Comparison of ENCODE assay signal across 1 cellular context in the genomic region with DNA sequence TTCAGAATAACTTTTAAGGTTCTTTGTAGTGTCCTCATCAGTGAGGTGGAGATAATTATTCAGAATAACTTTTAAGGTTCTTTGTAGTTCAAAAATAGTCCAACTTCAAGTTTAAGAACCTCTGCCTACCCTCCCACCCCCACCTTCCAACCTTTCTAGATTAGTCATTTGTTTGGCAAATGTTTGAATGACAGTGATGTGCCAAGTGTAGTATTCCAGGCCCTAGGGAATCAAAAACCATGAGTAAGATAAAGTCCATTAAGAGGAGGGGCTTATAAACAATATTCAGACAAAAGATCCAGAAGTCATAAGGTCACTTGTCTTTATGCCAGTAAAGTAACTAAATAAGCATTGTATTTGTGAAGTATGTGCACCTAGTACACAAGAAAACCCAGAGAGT.
TF ChIP-seq lines count a peak whose summit lies in the region.

No MANE protein-coding gene starts in this region.

TF ChIP-seq in GM23338, 12 proteins besides CTCF, POLR2A, EP300 and RAD21 (continued from another document):
- no peak for TF ChIP-seq REST (IDR thresholded peaks at IDR 0.05; ENCODE audit: unreplicated experiment)
- TF ChIP-seq, protein P1, sequence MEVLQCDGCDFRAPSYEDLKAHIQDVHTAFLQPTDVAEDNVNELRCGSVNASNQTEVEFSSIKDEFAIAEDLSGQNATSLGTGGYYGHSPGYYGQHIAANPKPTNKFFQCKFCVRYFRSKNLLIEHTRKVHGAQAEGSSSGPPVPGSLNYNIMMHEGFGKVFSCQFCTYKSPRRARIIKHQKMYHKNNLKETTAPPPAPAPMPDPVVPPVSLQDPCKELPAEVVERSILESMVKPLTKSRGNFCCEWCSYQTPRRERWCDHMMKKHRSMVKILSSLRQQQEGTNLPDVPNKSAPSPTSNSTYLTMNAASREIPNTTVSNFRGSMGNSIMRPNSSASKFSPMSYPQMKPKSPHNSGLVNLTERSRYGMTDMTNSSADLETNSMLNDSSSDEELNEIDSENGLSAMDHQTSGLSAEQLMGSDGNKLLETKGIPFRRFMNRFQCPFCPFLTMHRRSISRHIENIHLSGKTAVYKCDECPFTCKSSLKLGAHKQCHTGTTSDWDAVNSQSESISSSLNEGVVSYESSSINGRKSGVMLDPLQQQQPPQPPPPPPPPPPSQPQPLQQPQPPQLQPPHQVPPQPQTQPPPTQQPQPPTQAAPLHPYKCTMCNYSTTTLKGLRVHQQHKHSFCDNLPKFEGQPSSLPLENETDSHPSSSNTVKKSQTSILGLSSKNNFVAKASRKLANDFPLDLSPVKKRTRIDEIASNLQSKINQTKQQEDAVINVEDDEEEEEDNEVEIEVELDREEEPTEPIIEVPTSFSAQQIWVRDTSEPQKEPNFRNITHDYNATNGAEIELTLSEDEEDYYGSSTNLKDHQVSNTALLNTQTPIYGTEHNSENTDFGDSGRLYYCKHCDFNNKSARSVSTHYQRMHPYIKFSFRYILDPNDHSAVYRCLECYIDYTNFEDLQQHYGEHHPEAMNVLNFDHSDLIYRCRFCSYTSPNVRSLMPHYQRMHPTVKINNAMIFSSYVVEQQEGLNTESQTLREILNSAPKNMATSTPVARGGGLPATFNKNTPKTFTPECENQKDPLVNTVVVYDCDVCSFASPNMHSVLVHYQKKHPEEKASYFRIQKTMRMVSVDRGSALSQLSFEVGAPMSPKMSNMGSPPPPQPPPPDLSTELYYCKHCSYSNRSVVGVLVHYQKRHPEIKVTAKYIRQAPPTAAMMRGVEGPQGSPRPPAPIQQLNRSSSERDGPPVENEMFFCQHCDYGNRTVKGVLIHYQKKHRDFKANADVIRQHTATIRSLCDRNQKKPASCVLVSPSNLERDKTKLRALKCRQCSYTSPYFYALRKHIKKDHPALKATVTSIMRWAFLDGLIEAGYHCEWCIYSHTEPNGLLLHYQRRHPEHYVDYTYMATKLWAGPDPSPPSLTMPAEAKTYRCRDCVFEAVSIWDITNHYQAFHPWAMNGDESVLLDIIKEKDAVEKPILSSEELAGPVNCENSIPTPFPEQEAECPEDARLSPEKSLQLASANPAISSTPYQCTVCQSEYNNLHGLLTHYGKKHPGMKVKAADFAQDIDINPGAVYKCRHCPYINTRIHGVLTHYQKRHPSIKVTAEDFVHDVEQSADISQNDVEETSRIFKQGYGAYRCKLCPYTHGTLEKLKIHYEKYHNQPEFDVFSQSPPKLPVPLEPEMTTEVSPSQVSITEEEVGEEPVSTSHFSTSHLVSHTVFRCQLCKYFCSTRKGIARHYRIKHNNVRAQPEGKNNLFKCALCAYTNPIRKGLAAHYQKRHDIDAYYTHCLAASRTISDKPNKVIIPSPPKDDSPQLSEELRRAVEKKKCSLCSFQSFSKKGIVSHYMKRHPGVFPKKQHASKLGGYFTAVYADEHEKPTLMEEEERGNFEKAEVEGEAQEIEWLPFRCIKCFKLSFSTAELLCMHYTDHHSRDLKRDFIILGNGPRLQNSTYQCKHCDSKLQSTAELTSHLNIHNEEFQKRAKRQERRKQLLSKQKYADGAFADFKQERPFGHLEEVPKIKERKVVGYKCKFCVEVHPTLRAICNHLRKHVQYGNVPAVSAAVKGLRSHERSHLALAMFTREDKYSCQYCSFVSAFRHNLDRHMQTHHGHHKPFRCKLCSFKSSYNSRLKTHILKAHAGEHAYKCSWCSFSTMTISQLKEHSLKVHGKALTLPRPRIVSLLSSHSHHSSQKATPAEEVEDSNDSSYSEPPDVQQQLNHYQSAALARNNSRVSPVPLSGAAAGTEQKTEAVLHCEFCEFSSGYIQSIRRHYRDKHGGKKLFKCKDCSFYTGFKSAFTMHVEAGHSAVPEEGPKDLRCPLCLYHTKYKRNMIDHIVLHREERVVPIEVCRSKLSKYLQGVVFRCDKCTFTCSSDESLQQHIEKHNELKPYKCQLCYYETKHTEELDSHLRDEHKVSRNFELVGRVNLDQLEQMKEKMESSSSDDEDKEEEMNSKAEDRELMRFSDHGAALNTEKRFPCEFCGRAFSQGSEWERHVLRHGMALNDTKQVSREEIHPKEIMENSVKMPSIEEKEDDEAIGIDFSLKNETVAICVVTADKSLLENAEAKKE (CRISPR knock-in tag; IDR thresholded peaks at IDR 0.05): no peak
